8 cellular contexts compared by ENCODE assay signal in genomic region chr16:66717112-66717675, GRCh38. TPM values are rescaled to one million over a fixed set of nuclear protein-coding genes. Genes with fewer than 3 reads are reported as not detected.
DNase-seq lines count a peak whose midpoint lies in the region; ATAC-seq, FAIRE-seq and TF ChIP-seq lines count a peak whose summit lies in the region.

No MANE protein-coding gene starts in this region.

- ATAC-seq in SK-N-SH treated with all-trans-retinoic acid at 6 μM for 48 hours (peak; percentile 85), GM18511 (IDR thresholded peaks at IDR 0.05; ENCODE audit: unreplicated experiment) (no peak)
- ATAC-seq in CD4-positive, alpha-beta T cell (ENCODE audit: poor library complexity): no peak

- no peak overlapping the region for H3K14ac ChIP-seq in trophoblast cell (ENCODE audit: low read length)

- POLR2A ChIA-PET in CD4-positive, alpha-beta T cell (lab: Charles Lee): no interaction called here

- peaks cover 2% of the 10 kb centered on the region for H3K9me3 ChIP-seq in trophoblast cell (ENCODE audit: insufficient read depth, low read depth, low read length)
- no peaks in the 10 kb centered on the region for H3K9me3 ChIP-seq in CD4-positive, alpha-beta T cell (ENCODE audit: control insufficient read depth, low read length)

- H3K23ac ChIP-seq in trophoblast cell (ENCODE audit: low read length): no peak overlapping the region

- no peaks in the 10 kb centered on the region for H3K79me1 ChIP-seq in trophoblast cell (ENCODE audit: low read length)

- no peak overlapping the region for H3K4me3 Mint-ChIP-seq in CD4-positive, alpha-beta T cell

- intact Hi-C loops in CD4-positive, alpha-beta T cell (cut with DNase I, micrococcal nuclease): no loop called here

- H3K18ac ChIP-seq in trophoblast cell (ENCODE audit: low read length): no peak overlapping the region

- no peaks in the 10 kb centered on the region for H3K4me1 Mint-ChIP-seq in CD4-positive, alpha-beta T cell (ENCODE audit: low read depth)

- peaks cover 4 to 5% of the 10 kb centered on the region in 2 experiments for H3K4me1 ChIP-seq in trophoblast cell (ENCODE audit: control insufficient read depth in 1 of 2, insufficient read depth in 2 of 2, low read length in 2 of 2)

- peaks cover 5% of the 10 kb centered on the region for H3K27me3 Mint-ChIP-seq in CD4-positive, alpha-beta T cell

- peak; percentile 32 for TF ChIP-seq CTCF in AG09309 (IDR thresholded peaks at IDR 0.05; ENCODE audit: control insufficient read depth, insufficient read depth, low read depth, low read length, missing control alignments)
- peak; percentile 81 for TF ChIP-seq CTCF in fibroblast of pulmonary artery (IDR thresholded peaks at IDR 0.05; ENCODE audit: low read length, missing control alignments)
- TF ChIP-seq CTCF in CD4-positive, alpha-beta T cell (IDR thresholded peaks at IDR 0.05): no peak

- H2BK5ac ChIP-seq in trophoblast cell (ENCODE audit: low read depth, low read length, poor library complexity): no peak overlapping the region

- WGBS in trophoblast cell (ENCODE audit: extremely low coverage, insufficient coverage, insufficient read length): no CpG with 5 or more reads among the region's 12 CpGs

- H3K9ac ChIP-seq in trophoblast cell (ENCODE audit: low read length): no peak overlapping the region

- H3K27ac Mint-ChIP-seq in CD4-positive, alpha-beta T cell: no peak overlapping the region

- H3K36me3 ChIP-seq in trophoblast cell (ENCODE audit: control insufficient read depth in 1 of 2, insufficient read depth in 2 of 2, low read length in 2 of 2): peaks cover 4% of the 10 kb centered on the region in 2 experiments

- no peaks in the 10 kb centered on the region for H3K79me2 ChIP-seq in trophoblast cell (ENCODE audit: control insufficient read depth, insufficient read depth, low read length, poor library complexity)

- H3K4me2 ChIP-seq in trophoblast cell (ENCODE audit: low read length): no peak overlapping the region

- H4K12ac ChIP-seq in trophoblast cell (ENCODE audit: low read depth, low read length): no peak overlapping the region

- peaks cover 29% of the 10 kb centered on the region for H3K36me3 Mint-ChIP-seq in CD4-positive, alpha-beta T cell (ENCODE audit: low read depth)

- no peak overlapping the region for H2AK5ac ChIP-seq in trophoblast cell (ENCODE audit: low read length)

- no peak overlapping the region for H3K27ac ChIP-seq in trophoblast cell (ENCODE audit: low read depth, low read length)
- H3K27ac ChIP-seq in CD4-positive, alpha-beta T cell (ENCODE audit: low read depth, low read length): no peak overlapping the region

- no peaks in the 10 kb centered on the region for H3K9me3 Mint-ChIP-seq in CD4-positive, alpha-beta T cell

- no peak overlapping the region for H2AFZ ChIP-seq in trophoblast cell (ENCODE audit: insufficient read depth, low read length, poor library complexity)

- DNase-seq in AG09309 (ENCODE audit: low read depth) (no peak), GM12892 (ENCODE audit: insufficient read length) (no peak), fibroblast of pulmonary artery (ENCODE audit: low read depth) (peak; percentile 64), trophoblast cell (peak; percentile 69 to 81), cerebellar cortex (ENCODE audit: low spot score) (no peak)
- no peak for DNase-seq in CD4-positive, alpha-beta T cell

- FAIRE-seq in GM12892 (lab: Jason Lieb, UNC): peak; percentile 68

- no peaks in the 10 kb centered on the region for H3K27me3 ChIP-seq in trophoblast cell (ENCODE audit: insufficient read depth, low read length)
- no peaks in the 10 kb centered on the region for H3K27me3 ChIP-seq in CD4-positive, alpha-beta T cell (ENCODE audit: control insufficient read depth, insufficient read depth, low read length)

- no peak for TF ChIP-seq POLR2A in GM12892 (IDR thresholded peaks at IDR 0.05; ENCODE audit: low read depth, low read length)

- H3K4me3 ChIP-seq in AG09309 (ENCODE audit: control insufficient read depth, low read depth, low read length): no peak overlapping the region
- no peak overlapping the region for H3K4me3 ChIP-seq in fibroblast of pulmonary artery (replicated peaks; ENCODE audit: low read depth, low read length)
- no peak overlapping the region for H3K4me3 ChIP-seq in trophoblast cell (ENCODE audit: low read depth, low read length)

- H3K4ac ChIP-seq in trophoblast cell (ENCODE audit: low read depth, low read length): no peak overlapping the region

- H4K8ac ChIP-seq in trophoblast cell (ENCODE audit: low read depth, low read length): no peak overlapping the region

- CTCF ChIA-PET in CD4-positive, alpha-beta T cell (lab: Charles Lee): no interaction called here

- no peak overlapping the region for H4K91ac ChIP-seq in trophoblast cell (ENCODE audit: low read depth, low read length)

- H2BK12ac ChIP-seq in trophoblast cell (ENCODE audit: low read length): no peak overlapping the region

- no peak overlapping the region for H2BK120ac ChIP-seq in trophoblast cell (ENCODE audit: insufficient read depth, low read length, poor library complexity)

TF ChIP-seq in SK-N-SH treated with all-trans-retinoic acid at 6 μM for 48 hours, 23 proteins besides CTCF, POLR2A, EP300 and RAD21:
- TF ChIP-seq ESRRG (CRISPR knock-in tag; IDR thresholded peaks at IDR 0.05) (0 out of 2 replicates have a peak, but pooled peaks have one; percentile 3), TOX (CRISPR knock-in tag; IDR thresholded peaks at IDR 0.05; ENCODE audit: borderline replicate concordance) (no peak)

RNA-seq across cellular contexts. Expression of gene CMTM4, which starts 20.7 kb away (rescaled TPM):
- polyA plus RNA-seq in GM12892 (2012; ENCODE audit: missing spikeins): 0.55 TPM
- polyA plus RNA-seq in trophoblast cell (2013): 20.8 and 21.5 TPM in 2 replicates
- total RNA-seq in CD4-positive, alpha-beta T cell: 1 to 10 TPM; 1.1 to 1.6 TPM

RNA-seq across cellular contexts. Expression of gene DYNC1LI2, which starts 34.2 kb away (rescaled TPM):
- polyA plus RNA-seq in GM12892 (2012; ENCODE audit: missing spikeins): 20.8 TPM
- polyA plus RNA-seq in trophoblast cell (2013): 142 and 143 TPM in 2 replicates
- total RNA-seq in CD4-positive, alpha-beta T cell: 10 to 100 TPM; 81.8 to 82.4 TPM

Comparison
In these comparisons a context has a peak if more than half of its experiments do, and no peak if none do; other contexts are left out.
1. DNase-seq: peak in fibroblast of pulmonary artery (single experiment) and trophoblast cell (2 of 2); none in AG09309 (single experiment), GM12892 (single experiment), cerebellar cortex (single experiment) and CD4-positive, alpha-beta T cell (0 of 10).